Comparison of ENCODE assay signal across 15 cellular contexts in genomic region chr17:64282753-64283080, GRCh38. TPM values are rescaled to one million over a fixed set of nuclear protein-coding genes. Genes with fewer than 3 reads are reported as not detected.
DNase-seq lines count a peak whose midpoint lies in the region; ATAC-seq, FAIRE-seq and TF ChIP-seq lines count a peak whose summit lies in the region.
"Had no signal": no experiment of that assay in that cellular context is flagged by ENCODE, and none has a peak within 500 bp of the region (broad histone marks: within the 10 kb centered on the region; RNA-seq: fewer than 3 reads in every experiment).

No MANE protein-coding gene starts in this region.

- BruUV-seq in endothelial cell of umbilical vein (replicated peaks; lab: Mats Ljungman, UMichigan) = no TSS peak

- H3K9me1 ChIP-seq in endothelial cell of umbilical vein (replicated peaks; ENCODE audit: control insufficient read depth, extremely low read depth, insufficient read depth, low read length) = no peaks in the 10 kb centered on the region

- CTCF ChIA-PET in endothelial cell of umbilical vein (lab: Charles Lee) = interaction anchor here (0.9 to 2.7 kb wide), 24 partner anchors 10 to 372 kb away, joined by 3 to 40 read pairs (median 6); partner anchors contain the start of genes CSHL1 and ERN1

- dilution Hi-C loops in endothelial cell of umbilical vein (cut with MboI; ENCODE audit: extremely low pct_ligation_motif_present, low sequenced_read_pairs) = no loop called here

- TF ChIP-seq CTCF in endothelial cell of umbilical vein (IDR thresholded peaks at IDR 0.05; ENCODE audit: extremely low read depth in 1 of 2, insufficient read depth in 1 of 2, low read depth in 1 of 2, low read length in 2 of 2) = no peak
- no peak for TF ChIP-seq CTCF in gastrocnemius medialis (IDR thresholded peaks at IDR 0.05 in 4 of 5, conservative IDR thresholded peaks at IDR 0.05 in 1 of 5)

- H3K27ac ChIP-seq in endothelial cell of umbilical vein (ENCODE audit: insufficient read depth, low read depth, low read length) (no peak overlapping the region), gastrocnemius medialis (peak overlapping the region; percentile 51 to 71 (median 59))
- H3K27ac ChIP-seq: pancreas, SJSA1, suprapubic skin had no signal

- H3K27me3 ChIP-seq in endothelial cell of umbilical vein (ENCODE audit: control insufficient read depth in 2 of 2, insufficient read depth in 2 of 2, low read length in 2 of 2) = no peaks in the 10 kb centered on the region
- no peaks in the 10 kb centered on the region for H3K27me3 ChIP-seq in gastrocnemius medialis
- H3K27me3 ChIP-seq: pancreas, SJSA1, suprapubic skin had no signal

- H4K20me1 ChIP-seq in endothelial cell of umbilical vein (replicated peaks; ENCODE audit: control insufficient read depth, extremely low read depth, insufficient read depth, low read length) = no peaks in the 10 kb centered on the region

- FAIRE-seq in endothelial cell of umbilical vein (lab: Jason Lieb, UNC) = peak; percentile 15
- FAIRE-seq: pancreas had no signal

- H3K9me3 ChIP-seq in endothelial cell of umbilical vein (replicated peaks; ENCODE audit: control insufficient read depth, insufficient read depth, low read length) (no peaks in the 10 kb centered on the region), gastrocnemius medialis (no peaks in the 10 kb centered on the region)
- H3K9me3 ChIP-seq: pancreas, SJSA1, suprapubic skin had no signal

- DNase-seq in G401 (ENCODE audit: low spot score) (peak; percentile 84), NCI-H2171 (lab: John Stamatoyannopoulos, UW) (peak; percentile 10), endothelial cell of umbilical vein (ENCODE audit: low read depth, low spot score) (no peak), gastrocnemius medialis (peak; percentile 24 to 29), NAMALWA (ENCODE audit: low spot score) (no peak), SHP77 (lab: John Stamatoyannopoulos, UW) (no peak), activated gamma-delta T cell (lab: John Stamatoyannopoulos, UW) (no peak)
- DNase-seq: activated CD4-positive, alpha-beta T cell treated with anti-CD3 and anti-CD28 coated beads, Interleukin-2, amount 50 U/mL, for 1 hour; activated naive CD8-positive, alpha-beta T cell treated with anti-CD3 and anti-CD28 coated beads for 36 hours; activated T-cell treated with anti-CD3 and anti-CD28 coated beads, Interleukin-2, amount 50 U/mL, for 1 hour; pancreas; T-helper 9 cell had no signal

- intact Hi-C loops in endothelial cell of umbilical vein (cut with micrococcal nuclease) (loop anchor here (1.0 to 10.0 kb wide), 6 partner anchors 102 to 253 kb away; no protein-coding TSS in a partner anchor), gastrocnemius medialis (cut with DNase I; ENCODE audit: low total_unique reads) (loop anchor here (1.0 to 5.0 kb wide), 2 partner anchors 134 to 255 kb away; no protein-coding TSS in a partner anchor)

- in situ Hi-C loops in G401 (cut with HindIII; ENCODE audit: low sequenced_read_pairs) (no loop called here), gastrocnemius medialis (cut with MboI; ENCODE audit: low sequenced_read_pairs in 4 of 4) (loop anchor here (5.0 to 25.0 kb wide), 6 partner anchors 135 to 370 kb away; partner anchors contain the start of genes CSHL1 (in 4 of the 4), GH1 (in 4 of the 4) and ICAM2 (in 2 of the 4))

- H3K4me3 ChIP-seq in endothelial cell of umbilical vein (replicated peaks in 1 of 3; ENCODE audit: insufficient read depth in 1 of 3, low read depth in 1 of 3, low read length in 3 of 3) (no peak overlapping the region), gastrocnemius medialis (peak overlapping the region; percentile 14 to 47 (median 36))
- H3K4me3 ChIP-seq: pancreas, SJSA1, skin epidermis, suprapubic skin had no signal

- no peaks in the 10 kb centered on the region for H3K79me2 ChIP-seq in endothelial cell of umbilical vein (ENCODE audit: control insufficient read depth, insufficient read depth, low read length)

- POLR2A ChIA-PET in endothelial cell of umbilical vein (lab: Charles Lee) = interaction anchor here (1.4 kb wide), 1 partner anchor 137 kb away, joined by 9 read pairs; no protein-coding TSS in a partner anchor

- H3K36me3 ChIP-seq in endothelial cell of umbilical vein (ENCODE audit: control insufficient read depth in 2 of 2, extremely low read depth in 1 of 2, insufficient read depth in 2 of 2, low read length in 2 of 2) (no peaks in the 10 kb centered on the region), gastrocnemius medialis (no peaks in the 10 kb centered on the region)
- H3K36me3 ChIP-seq: pancreas, SJSA1, suprapubic skin had no signal

- peak; percentile 32 to 53 for ATAC-seq in gastrocnemius medialis

- peak overlapping the region; percentile 64 for H2AFZ ChIP-seq in endothelial cell of umbilical vein (ENCODE audit: low read depth, low read length)

- H3K4me2 ChIP-seq in endothelial cell of umbilical vein (ENCODE audit: insufficient read depth, low read length) = no peak overlapping the region

- H3K4me1 ChIP-seq in endothelial cell of umbilical vein (ENCODE audit: control insufficient read depth, extremely low read depth, insufficient read depth, low read length) = peaks cover 17% of the 10 kb centered on the region
- H3K4me1 ChIP-seq in gastrocnemius medialis = peaks cover 18 to 22% of the 10 kb centered on the region in 2 donors

- TF ChIP-seq POLR2A in endothelial cell of umbilical vein (IDR thresholded peaks at IDR 0.05; ENCODE audit: low read depth, low read length) (no peak), gastrocnemius medialis (IDR thresholded peaks at IDR 0.05) (no peak)

- H3K9ac ChIP-seq in endothelial cell of umbilical vein (replicated peaks; ENCODE audit: extremely low read depth, insufficient read depth, low read length) = no peak overlapping the region

TF ChIP-seq in endothelial cell of umbilical vein, 7 proteins besides CTCF, POLR2A, EP300 and RAD21:
- TF ChIP-seq JUN (IDR thresholded peaks at IDR 0.05; ENCODE audit: borderline replicate concordance, insufficient read depth, insufficient read length, low read depth) (no peak), POLR2AphosphoS5 (IDR thresholded peaks at IDR 0.05; ENCODE audit: insufficient read depth, low read depth, low read length) (no peak), EZH2 (IDR thresholded peaks at IDR 0.05; ENCODE audit: borderline replicate concordance, low read depth, low read length, severe bottlenecking) (no peak), MYC (IDR thresholded peaks at IDR 0.05; ENCODE audit: low read depth, low read length) (no peak), FOS (IDR thresholded peaks at IDR 0.05; ENCODE audit: borderline replicate concordance, insufficient read depth, low read length) (no peak), MAX (IDR thresholded peaks at IDR 0.05; ENCODE audit: insufficient read depth, insufficient read length) (no peak), GATA2 (IDR thresholded peaks at IDR 0.05; ENCODE audit: insufficient read depth, insufficient read length, low read depth, low read length) (no peak)

RNA-seq across cellular contexts. Expression of gene TEX2, which starts 19.7 kb away (rescaled TPM):
- total RNA-seq in G401 (2014; rRNA removed; shearing (Covaris generic)) = 7.4 and 22.7 TPM in 2 replicates
- 21.7 and 25.8 TPM in 2 replicates for total RNA-seq in endothelial cell of umbilical vein
- 12.5 and 13.3 TPM in 2 replicates for polyA plus RNA-seq in endothelial cell of umbilical vein
- 14.5 and 15.7 TPM in 2 replicates for polyA plus RNA-seq in endothelial cell of umbilical vein (2011; cell fraction: cytosol; rRNA removed)
- 19.2 and 20.3 TPM in 2 replicates for polyA plus RNA-seq in endothelial cell of umbilical vein (2011; cell fraction: nucleus; rRNA removed)
- 17.4 and 20.3 TPM in 2 replicates for polyA plus RNA-seq in endothelial cell of umbilical vein (2012)
- 27.3 and 32.4 TPM in 2 replicates for polyA minus RNA-seq in endothelial cell of umbilical vein
- polyA minus RNA-seq in endothelial cell of umbilical vein (2011; cell fraction: cytosol; rRNA and poly(A)+ RNA removed) = 14.3 TPM
- polyA minus RNA-seq in endothelial cell of umbilical vein (2011; cell fraction: nucleus; rRNA and poly(A)+ RNA removed) = 15.1 and 20.7 TPM in 2 replicates
- total RNA-seq in gastrocnemius medialis = 10 to 100 TPM; 39.0 to 91.1 (median 77.4) TPM

Comparison
In these comparisons a context has a peak if more than half of its experiments do, and no peak if none do; other contexts are left out.
1. DNase-seq: peak in G401 (single experiment), NCI-H2171 (single experiment) and gastrocnemius medialis (2 of 2); none in endothelial cell of umbilical vein (single experiment), NAMALWA (single experiment), SHP77 (0 of 2) and activated gamma-delta T cell (single experiment).
2. H3K4me3 ChIP-seq: peak in gastrocnemius medialis (4 of 4); none in endothelial cell of umbilical vein (0 of 3).